ENCODE assay signal across 9 cellular contexts in genomic region chr14:31261859-31262739, GRCh38. TPM values are rescaled to one million over a fixed set of nuclear protein-coding genes. Genes with fewer than 3 reads are reported as not detected.
DNase-seq lines count a peak whose midpoint lies in the region; ATAC-seq and TF ChIP-seq lines count a peak whose summit lies in the region.
"Had no signal": no experiment of that assay in that cellular context is flagged by ENCODE, and none has a peak within 500 bp of the region (broad histone marks: within the 10 kb centered on the region; RNA-seq: fewer than 3 reads in every experiment).

No MANE protein-coding gene starts in this region.

- no peaks in the 10 kb centered on the region for H3K9me3 ChIP-seq in skeletal muscle tissue (ENCODE audit: control insufficient read depth in 3 of 3, low read length in 3 of 3)
- H3K9me3 ChIP-seq in T-helper 17 cell (ENCODE audit: control insufficient read depth, low read length, poor library complexity, severe bottlenecking): no peaks in the 10 kb centered on the region

- H3K9ac ChIP-seq in skeletal muscle tissue (ENCODE audit: low read depth in 1 of 3, low read length in 3 of 3): no peak overlapping the region

- POLR2A ChIA-PET in GM10248 (lab: Yijun Ruan, JAX): no interaction called here

- peak overlapping the region; percentile 5 for H3K27ac ChIP-seq in skeletal muscle tissue (ENCODE audit: low read depth, low read length)

- H3K27ac Mint-ChIP-seq in T-helper 17 cell: no peak overlapping the region
- no peak overlapping the region for H3K27ac Mint-ChIP-seq in activated naive CD4-positive, alpha-beta T cell treated with anti-CD3 and anti-CD28 coated beads, Interleukin-2, amount 10 ng/mL, durations not matched to agents 7 days and 5 days

- no peaks in the 10 kb centered on the region for H3K27me3 ChIP-seq in skeletal muscle tissue (ENCODE audit: control insufficient read depth in 3 of 3, insufficient read depth in 3 of 3, low read length in 3 of 3)

- H3K36me3 Mint-ChIP-seq in T-helper 17 cell (ENCODE audit: low read depth): no peaks in the 10 kb centered on the region
- H3K36me3 Mint-ChIP-seq in activated naive CD4-positive, alpha-beta T cell treated with anti-CD3 and anti-CD28 coated beads, Interleukin-2, amount 10 ng/mL, durations not matched to agents 7 days and 5 days: no peaks in the 10 kb centered on the region
- H3K36me3 Mint-ChIP-seq: naive B cell had no signal

- no peaks in the 10 kb centered on the region for H3K9me3 Mint-ChIP-seq in activated naive CD4-positive, alpha-beta T cell treated with anti-CD3 and anti-CD28 coated beads, Interleukin-2, amount 10 ng/mL, durations not matched to agents 7 days and 5 days
- H3K9me3 Mint-ChIP-seq: naive B cell had no signal

- CTCF ChIA-PET in GM10248 (lab: Yijun Ruan, JAX): interaction anchor here (1.0 to 2.0 kb wide), 4 partner anchors 11 to 94 kb away, joined by 3 to 6 read pairs (median 3); no protein-coding TSS in a partner anchor
- CTCF ChIA-PET in activated naive CD4-positive, alpha-beta T cell treated with anti-CD3 and anti-CD28 coated beads, Interleukin-2, amount 10 ng/mL, durations not matched to agents 7 days and 5 days (lab: Charles Lee): no interaction called here

- ATAC-seq in GM21619 (IDR thresholded peaks at IDR 0.05; ENCODE audit: unreplicated experiment) (peak; percentile 46), T-helper 17 cell (no peak), HG02852 (IDR thresholded peaks at IDR 0.05; ENCODE audit: unreplicated experiment) (no peak)

- TF ChIP-seq CTCF in GM10248 (IDR thresholded peaks at IDR 0.05; ENCODE audit: control extremely low read depth, extremely low read depth, low read depth, missing control alignments): no peak

- no peaks in the 10 kb centered on the region for H3K36me3 ChIP-seq in skeletal muscle tissue (ENCODE audit: control insufficient read depth in 3 of 3, insufficient read depth in 3 of 3, low read length in 3 of 3)

- H3K4me3 ChIP-seq in skeletal muscle tissue (ENCODE audit: low read length in 3 of 3): no peak overlapping the region

- peaks cover 11 to 22% (median 14%) of the 10 kb centered on the region in 3 donors for H3K4me1 ChIP-seq in skeletal muscle tissue (ENCODE audit: control insufficient read depth in 3 of 3, insufficient read depth in 3 of 3, low read length in 3 of 3)

- peaks cover 1% of the 10 kb centered on the region for H3K27me3 Mint-ChIP-seq in T-helper 17 cell
- H3K27me3 Mint-ChIP-seq in activated naive CD4-positive, alpha-beta T cell treated with anti-CD3 and anti-CD28 coated beads, Interleukin-2, amount 10 ng/mL, durations not matched to agents 7 days and 5 days: no peaks in the 10 kb centered on the region
- H3K27me3 Mint-ChIP-seq: naive B cell had no signal

- no peak overlapping the region for H3K4me3 Mint-ChIP-seq in T-helper 17 cell
- no peak overlapping the region for H3K4me3 Mint-ChIP-seq in activated naive CD4-positive, alpha-beta T cell treated with anti-CD3 and anti-CD28 coated beads, Interleukin-2, amount 10 ng/mL, durations not matched to agents 7 days and 5 days
- H3K4me3 Mint-ChIP-seq: naive B cell had no signal

- peaks cover 13% of the 10 kb centered on the region for H3K4me1 Mint-ChIP-seq in T-helper 17 cell
- peaks cover 16% of the 10 kb centered on the region for H3K4me1 Mint-ChIP-seq in activated naive CD4-positive, alpha-beta T cell treated with anti-CD3 and anti-CD28 coated beads, Interleukin-2, amount 10 ng/mL, durations not matched to agents 7 days and 5 days
- H3K4me1 Mint-ChIP-seq: naive B cell had no signal

- DNase-seq in NCI-H69 (lab: John Stamatoyannopoulos, UW): peak; percentile 91
- DNase-seq in fibroblast of gingiva (ENCODE audit: low read depth): peak; percentile 87
- DNase-seq in T-helper 17 cell: no peak
- no peak for DNase-seq in GM10248 (ENCODE audit: extremely low spot score)
- DNase-seq in activated naive CD4-positive, alpha-beta T cell treated with anti-CD3 and anti-CD28 coated beads, Interleukin-2, amount 10 ng/mL, durations not matched to agents 7 days and 5 days: no peak
- DNase-seq: naive B cell had no signal

RNA-seq across cellular contexts. Expression of gene HECTD1, which starts 54.5 kb away (rescaled TPM):
- total RNA-seq in skeletal muscle tissue (234 TPM), T-helper 17 cell (100 to 1,000 TPM; 170 to 181 TPM)

Comparison
In these comparisons a context has a peak if more than half of its experiments do, and no peak if none do; other contexts are left out.
1. DNase-seq: peak in NCI-H69 (single experiment) and fibroblast of gingiva (single experiment); none in T-helper 17 cell (0 of 3), GM10248 (single experiment) and activated naive CD4-positive, alpha-beta T cell treated with anti-CD3 and anti-CD28 coated beads, Interleukin-2, amount 10 ng/mL, durations not matched to agents 7 days and 5 days (single experiment).